31 cellular contexts compared by ENCODE assay signal in the genomic region with DNA sequence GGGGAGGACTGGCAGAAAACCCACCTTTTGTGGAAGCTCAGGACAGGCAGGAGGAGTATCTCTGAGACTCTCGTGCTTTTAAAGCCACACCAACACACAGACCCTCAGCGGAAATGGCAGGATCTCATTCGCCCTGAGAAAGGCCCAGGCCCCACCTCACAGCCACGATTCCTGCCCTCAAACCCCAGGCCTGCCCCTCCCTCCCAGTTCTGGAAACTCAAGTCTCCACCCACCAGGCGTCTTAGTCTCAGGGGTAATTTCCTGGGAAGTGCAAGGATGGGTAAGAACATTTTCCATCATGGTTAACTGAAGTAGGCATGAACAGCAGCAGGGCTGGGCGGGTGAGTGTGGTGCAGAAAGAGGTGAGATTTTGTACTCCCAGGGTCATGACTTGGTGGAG.
"Had no signal": no experiment of that assay in that cellular context is flagged by ENCODE, and none has a peak within 500 bp of the region (broad histone marks: within the 10 kb centered on the region; RNA-seq: fewer than 3 reads in every experiment).

No MANE protein-coding gene starts in this region.

- DNase-seq: activated CD4-positive, alpha-beta T cell treated with anti-CD3 and anti-CD28 coated beads for 4 hours; activated CD8-positive, alpha-beta memory T cell treated with anti-CD3 and anti-CD28 coated beads for 24 hours; activated CD8-positive, alpha-beta memory T cell treated with anti-CD3 and anti-CD28 coated beads, Interleukin-2, amount 10 ng/mL, durations not matched to agents 7 days and 5 days; activated CD8-positive, alpha-beta memory T cell treated with anti-CD3 and anti-CD28 coated beads, Interleukin-2, amount 50 U/mL, for 48 hours; activated effector memory CD4-positive, alpha-beta T cell treated with Interleukin-2 at 50 U/mL for 16 hours; activated naive CD8-positive, alpha-beta T cell treated with anti-CD3 and anti-CD28 coated beads, Interleukin-2, amount 50 U/mL, for 24 hours; activated T-cell treated with anti-CD3 and anti-CD28 coated beads, Interleukin-2, amount 50 U/mL, for 48 hours; anterior cingulate cortex; KBM-7; NCI-H1048; NCI-H1105 treated with DMSO at 0.1 percent for 48 hours; NCI-H1436 treated with DMSO at 0.1 percent for 48 hours; NCI-H1694 treated with DMSO at 0.1 percent for 48 hours; NCI-H2029; NCI-H446; NCI-H510A treated with DMSO at 0.1 percent for 48 hours; NCI-H526 treated with DMSO at 0.1 percent for 48 hours; NCI-H774; SHP77; SK-N-SH had no signal

- H3K4me2 ChIP-seq: SK-N-SH had no signal

- H3K4me1 ChIP-seq: SJCRH30 had no signal

- H3K4me3 Mint-ChIP-seq: activated CD4-positive, alpha-beta memory T cell treated with anti-CD3 and anti-CD28 coated beads, Interleukin-2, amount 10 ng/mL, durations not matched to agents 7 days and 5 days; activated CD8-positive, alpha-beta memory T cell treated with anti-CD3 and anti-CD28 coated beads, Interleukin-2, amount 10 ng/mL, durations not matched to agents 7 days and 5 days; activated naive CD4-positive, alpha-beta T cell treated with anti-CD3 and anti-CD28 coated beads, Interleukin-2, amount 10 ng/mL, durations not matched to agents 7 days and 5 days; activated naive CD8-positive, alpha-beta T cell; activated naive CD8-positive, alpha-beta T cell treated with anti-CD3 and anti-CD28 coated beads, Interleukin-2, amount 50 U/mL, for 24 hours; central memory CD8-positive, alpha-beta T cell; T-helper 1 cell treated with Interleukin-12 subunit alpha and Interleukin-12 subunit beta and Interleukin-4 antibody, amounts not matched to agents 30 μg/mL and 1 μg/mL, for 36 hours; T-helper 2 cell treated with Interferon-gamma antibody and Interleukin-4, amounts not matched to agents 5 μg/mL and 100 μg/mL, for 36 hours had no signal

- H3K9me2 ChIP-seq: SK-N-SH had no signal

- H3K9me3 ChIP-seq: SJCRH30, SK-N-SH had no signal

- H3K4me1 Mint-ChIP-seq: central memory CD8-positive, alpha-beta T cell had no signal

- H3K27me3 ChIP-seq: cardiac muscle cell had no signal

- ATAC-seq: activated CD4-positive, CD25-positive, alpha-beta regulatory T cell treated with anti-CD3 and anti-CD28 coated beads, Interleukin-2, amount 50 U/mL, for 24 hours; activated CD8-positive, alpha-beta memory T cell treated with anti-CD3 and anti-CD28 coated beads, Interleukin-2, amount 10 ng/mL, durations not matched to agents 7 days and 5 days; activated naive CD8-positive, alpha-beta T cell treated with anti-CD3 and anti-CD28 coated beads, Interleukin-2, amount 50 U/mL, for 24 hours; Panc1; WTC11 had no signal

- H3K9me3 Mint-ChIP-seq: central memory CD8-positive, alpha-beta T cell; T-helper 2 cell treated with Interferon-gamma antibody and Interleukin-4, amounts not matched to agents 5 μg/mL and 100 μg/mL, for 36 hours; WTC11 had no signal

- H3K27ac Mint-ChIP-seq: activated CD4-positive, alpha-beta memory T cell treated with anti-CD3 and anti-CD28 coated beads, Interleukin-2, amount 10 ng/mL, durations not matched to agents 7 days and 5 days; activated CD8-positive, alpha-beta memory T cell treated with anti-CD3 and anti-CD28 coated beads, Interleukin-2, amount 10 ng/mL, durations not matched to agents 7 days and 5 days; activated naive CD4-positive, alpha-beta T cell treated with anti-CD3 and anti-CD28 coated beads, Interleukin-2, amount 10 ng/mL, durations not matched to agents 7 days and 5 days; activated naive CD8-positive, alpha-beta T cell; activated naive CD8-positive, alpha-beta T cell treated with anti-CD3 and anti-CD28 coated beads, Interleukin-2, amount 50 U/mL, for 24 hours; T-helper 1 cell treated with Interleukin-12 subunit alpha and Interleukin-12 subunit beta and Interleukin-4 antibody, amounts not matched to agents 30 μg/mL and 1 μg/mL, for 36 hours; T-helper 2 cell treated with Interferon-gamma antibody and Interleukin-4, amounts not matched to agents 5 μg/mL and 100 μg/mL, for 36 hours; WTC11 had no signal

- H3K4me3 ChIP-seq: cardiac muscle cell, SJCRH30 had no signal

- H3K36me3 Mint-ChIP-seq: activated CD8-positive, alpha-beta memory T cell treated with anti-CD3 and anti-CD28 coated beads, Interleukin-2, amount 10 ng/mL, durations not matched to agents 7 days and 5 days; activated naive CD4-positive, alpha-beta T cell treated with anti-CD3 and anti-CD28 coated beads, Interleukin-2, amount 10 ng/mL, durations not matched to agents 7 days and 5 days; WTC11 had no signal

- H3K27ac ChIP-seq: cardiac muscle cell, SJCRH30 had no signal

- H3K36me3 ChIP-seq: cardiac muscle cell, SJCRH30 had no signal
